In genomic region chr16:79653337-79654000, GRCh38 we compare ENCODE assay signal across 17 cellular contexts. TPM values are rescaled to one million over a fixed set of nuclear protein-coding genes. Genes with fewer than 3 reads are reported as not detected.
DNase-seq lines count a peak whose midpoint lies in the region; ATAC-seq and TF ChIP-seq lines count a peak whose summit lies in the region.
"Had no signal": no experiment of that assay in that cellular context is flagged by ENCODE, and none has a peak within 500 bp of the region (broad histone marks: within the 10 kb centered on the region; RNA-seq: fewer than 3 reads in every experiment).

No MANE protein-coding gene starts in this region.

- no peaks in the 10 kb centered on the region for H3K9me3 ChIP-seq in SJCRH30 (replicated peaks)
- H3K9me3 ChIP-seq in CD4-positive, alpha-beta memory T cell (ENCODE audit: control insufficient read depth in 1 of 2, low read length in 2 of 2), result no peaks in the 10 kb centered on the region

- no peak for TF ChIP-seq CTCF in foreskin keratinocyte (conservative IDR thresholded peaks at IDR 0.05)

- CTCF ChIA-PET in CD4-positive, alpha-beta memory T cell (lab: Charles Lee; ENCODE audit: partially characterized antibody), result no interaction called here

- no peak overlapping the region for H3K4me3 ChIP-seq in SJCRH30
- H3K4me3 ChIP-seq in CD4-positive, alpha-beta memory T cell (ENCODE audit: low read length in 2 of 2), result no peak overlapping the region
- H3K4me3 ChIP-seq: neural progenitor cell had no signal

- H3K36me3 ChIP-seq in SJCRH30, result no peaks in the 10 kb centered on the region
- no peaks in the 10 kb centered on the region for H3K36me3 ChIP-seq in CD4-positive, alpha-beta memory T cell (ENCODE audit: insufficient read depth, low read length)
- H3K36me3 ChIP-seq: neural progenitor cell had no signal

- H3K27me3 ChIP-seq in SJCRH30, result no peaks in the 10 kb centered on the region
- H3K27me3 ChIP-seq in foreskin keratinocyte, result no peaks in the 10 kb centered on the region
- no peaks in the 10 kb centered on the region for H3K27me3 ChIP-seq in CD4-positive, alpha-beta memory T cell (ENCODE audit: insufficient read depth, low read length)
- H3K27me3 ChIP-seq: neural progenitor cell had no signal

- H3K4me1 ChIP-seq in SJCRH30 (peaks cover 40% of the 10 kb centered on the region), foreskin keratinocyte (peaks cover 13% of the 10 kb centered on the region)
- H3K4me1 ChIP-seq in CD4-positive, alpha-beta memory T cell (ENCODE audit: insufficient read depth, low read length), result no peaks in the 10 kb centered on the region

- no peak overlapping the region for H3K27ac Mint-ChIP-seq in CD4-positive, alpha-beta memory T cell
- H3K27ac Mint-ChIP-seq: activated naive CD8-positive, alpha-beta T cell treated with anti-CD3 and anti-CD28 coated beads, Interleukin-2, amount 10 ng/mL, durations not matched to agents 7 days and 5 days; neural progenitor cell; T-cell had no signal

- peaks cover 2 to 4% of the 10 kb centered on the region in 2 donors for H3K27me3 Mint-ChIP-seq in CD4-positive, alpha-beta memory T cell

- POLR2A ChIA-PET in CD4-positive, alpha-beta memory T cell (lab: Charles Lee; ENCODE audit: partially characterized antibody), result no interaction called here

- DNase-seq in NCI-H1105 (lab: John Stamatoyannopoulos, UW) (peak; percentile 52), SJCRH30 (peak; percentile 70 to 73), foreskin keratinocyte (peak in 1 of 2 donors; percentile 72), retina (peak; percentile 3), KG1 (lab: John Stamatoyannopoulos, UW) (no peak)
- DNase-seq in activated naive CD4-positive, alpha-beta T cell (lab: John Stamatoyannopoulos, UW), result no peak
- DNase-seq in CD4-positive, alpha-beta memory T cell, result no peak
- DNase-seq: activated CD4-positive, CD25-positive, alpha-beta regulatory T cell treated with anti-CD3 and anti-CD28 coated beads, Interleukin-2, amount 50 U/mL, for 72 hours; activated naive CD8-positive, alpha-beta T cell treated with anti-CD3 and anti-CD28 coated beads, Interleukin-2, amount 10 ng/mL, durations not matched to agents 7 days and 5 days; CD8-positive, alpha-beta memory T cell; NCI-H2029 treated with DMSO at 0.1 percent for 48 hours; stimulated activated CD4-positive, alpha-beta T cell treated with anti-CD3 and anti-CD28 coated beads, Interleukin-12 subunit alpha, Interleukin-12 subunit beta, amount 100 ng/mL, for 4 hours; T-cell had no signal

- H3K9me3 Mint-ChIP-seq in CD4-positive, alpha-beta memory T cell, result peaks cover 0 to 2% (median 0%) of the 10 kb centered on the region in 8 donors
- H3K9me3 Mint-ChIP-seq: activated naive CD8-positive, alpha-beta T cell treated with anti-CD3 and anti-CD28 coated beads, Interleukin-2, amount 10 ng/mL, durations not matched to agents 7 days and 5 days; CD8-positive, alpha-beta memory T cell; neural progenitor cell; T-cell had no signal

- intact Hi-C loops in CD4-positive, alpha-beta memory T cell (cut with micrococcal nuclease), result no loop called here

- peaks cover 0 to 3% (median 0%) of the 10 kb centered on the region in 4 donors for H3K4me1 Mint-ChIP-seq in CD4-positive, alpha-beta memory T cell
- H3K4me1 Mint-ChIP-seq: activated naive CD8-positive, alpha-beta T cell treated with anti-CD3 and anti-CD28 coated beads, Interleukin-2, amount 10 ng/mL, durations not matched to agents 7 days and 5 days; CD8-positive, alpha-beta memory T cell; T-cell had no signal

- no peak overlapping the region for H3K27ac ChIP-seq in SJCRH30
- no peak overlapping the region for H3K27ac ChIP-seq in foreskin keratinocyte
- no peak overlapping the region for H3K27ac ChIP-seq in CD4-positive, alpha-beta memory T cell (ENCODE audit: low read depth, low read length)
- H3K27ac ChIP-seq: neural progenitor cell had no signal

- ATAC-seq in foreskin keratinocyte (peak; percentile 12), GM21619 (IDR thresholded peaks at IDR 0.05; ENCODE audit: unreplicated experiment) (no peak)
- ATAC-seq: HepG2, T-cell had no signal

- H3K4me3 Mint-ChIP-seq in CD4-positive, alpha-beta memory T cell, result no peak overlapping the region
- H3K4me3 Mint-ChIP-seq: activated naive CD8-positive, alpha-beta T cell treated with anti-CD3 and anti-CD28 coated beads, Interleukin-2, amount 10 ng/mL, durations not matched to agents 7 days and 5 days; CD8-positive, alpha-beta memory T cell; neural progenitor cell; T-cell had no signal

- no peaks in the 10 kb centered on the region for H3K36me3 Mint-ChIP-seq in CD4-positive, alpha-beta memory T cell
- H3K36me3 Mint-ChIP-seq: activated naive CD8-positive, alpha-beta T cell treated with anti-CD3 and anti-CD28 coated beads, Interleukin-2, amount 10 ng/mL, durations not matched to agents 7 days and 5 days; CD8-positive, alpha-beta memory T cell; neural progenitor cell; T-cell had no signal

RNA-seq across cellular contexts. Expression of gene MAF, which starts 52.9 kb away (rescaled TPM):
- total RNA-seq in SJCRH30 (2014; rRNA removed; shearing (Covaris generic)), result 3.0 and 3.2 TPM in 2 replicates
- 0.81 and 2.9 TPM in 2 replicates for total RNA-seq in foreskin keratinocyte
- 0.38 and 1.1 TPM in 2 replicates for polyA plus RNA-seq in foreskin keratinocyte
- total RNA-seq in CD4-positive, alpha-beta memory T cell, result 10 to 100 TPM; 73.8 to 79.4 TPM
- polyA plus RNA-seq in CD4-positive, alpha-beta memory T cell, result 1 to 10 TPM; 1.1 to 4.7 TPM
- total RNA-seq: OCI-LY7 had no signal

Comparison
In these comparisons a context has a peak if more than half of its experiments do, and no peak if none do; other contexts are left out.
1. DNase-seq: peak in NCI-H1105 (single experiment), SJCRH30 (2 of 2) and retina (single experiment); none in KG1 (single experiment), activated naive CD4-positive, alpha-beta T cell (0 of 4) and CD4-positive, alpha-beta memory T cell (0 of 5).
2. RNA of gene MAF, which starts 52.9 kb away (total RNA-seq): 73.8 to 79.4 TPM in CD4-positive, alpha-beta memory T cell; 3.0 to 3.2 TPM in SJCRH30 and 0.81 to 2.9 TPM in foreskin keratinocyte; every median in the first group is over 10 times any median in the second.